Comparison of ENCODE assay signal across 16 cellular contexts in the genomic region with DNA sequence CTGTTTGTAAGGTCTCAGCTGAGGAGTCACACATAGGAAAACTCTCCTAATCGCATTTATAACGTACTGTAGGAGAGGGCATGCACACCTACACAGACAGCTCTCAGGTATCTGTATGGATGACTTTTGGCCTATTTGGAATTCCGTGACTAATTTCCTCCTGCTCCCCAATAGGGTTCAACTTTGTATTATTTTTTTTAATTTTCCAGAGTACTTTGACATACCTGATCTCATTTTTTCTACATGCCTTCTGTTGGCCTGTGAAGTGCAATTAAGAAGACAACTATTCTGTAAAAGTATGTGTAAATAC.
"Had no signal": no experiment of that assay in that cellular context is flagged by ENCODE, and none has a peak within 500 bp of the region (broad histone marks: within the 10 kb centered on the region; RNA-seq: fewer than 3 reads in every experiment).

No MANE protein-coding gene starts in this region.

- H3K4me3 Mint-ChIP-seq: activated naive CD8-positive, alpha-beta T cell treated with anti-CD3 and anti-CD28 coated beads, Interleukin-2, amount 10 ng/mL, durations not matched to agents 7 days and 5 days; memory B cell had no signal

- H3K27me3 Mint-ChIP-seq: activated naive CD8-positive, alpha-beta T cell treated with anti-CD3 and anti-CD28 coated beads, Interleukin-2, amount 10 ng/mL, durations not matched to agents 7 days and 5 days; memory B cell had no signal

- ATAC-seq: gastroesophageal sphincter had no signal

- H3K27ac Mint-ChIP-seq: activated naive CD8-positive, alpha-beta T cell treated with anti-CD3 and anti-CD28 coated beads, Interleukin-2, amount 10 ng/mL, durations not matched to agents 7 days and 5 days; memory B cell had no signal

- H3K9me3 Mint-ChIP-seq: memory B cell had no signal

- DNase-seq: activated CD4-positive, alpha-beta T cell treated with anti-CD3 and anti-CD28 coated beads, Interleukin-2, amount 50 U/mL, for 48 hours; activated CD4-positive, CD25-positive, alpha-beta regulatory T cell treated with anti-CD3 and anti-CD28 coated beads, Interleukin-2, amount 50 U/mL, for 72 hours; activated naive CD8-positive, alpha-beta T cell treated with anti-CD3 and anti-CD28 coated beads, Interleukin-2, amount 10 ng/mL, durations not matched to agents 7 days and 5 days; activated T-cell treated with anti-CD3 and anti-CD28 coated beads, Interleukin-2, amount 50 U/mL, for 48 hours; anterior cingulate cortex; colonic mucosa; hippocampal formation; ovary; stimulated activated CD4-positive, alpha-beta T cell treated with anti-CD3 and anti-CD28 coated beads, Interleukin-15, amount 100 ng/mL, for 24 hours; stimulated activated CD4-positive, alpha-beta T cell treated with anti-CD3 and anti-CD28 coated beads, Interleukin-4, amount 100 ng/mL, for 24 hours; stomach; T-helper 2 cell; thyroid gland had no signal

- H3K27ac ChIP-seq: cardiac muscle cell, colonic mucosa, gastroesophageal sphincter, ovary, stomach, thyroid gland had no signal
